Comparison of ENCODE assay signal across 26 cellular contexts in the genomic region with DNA sequence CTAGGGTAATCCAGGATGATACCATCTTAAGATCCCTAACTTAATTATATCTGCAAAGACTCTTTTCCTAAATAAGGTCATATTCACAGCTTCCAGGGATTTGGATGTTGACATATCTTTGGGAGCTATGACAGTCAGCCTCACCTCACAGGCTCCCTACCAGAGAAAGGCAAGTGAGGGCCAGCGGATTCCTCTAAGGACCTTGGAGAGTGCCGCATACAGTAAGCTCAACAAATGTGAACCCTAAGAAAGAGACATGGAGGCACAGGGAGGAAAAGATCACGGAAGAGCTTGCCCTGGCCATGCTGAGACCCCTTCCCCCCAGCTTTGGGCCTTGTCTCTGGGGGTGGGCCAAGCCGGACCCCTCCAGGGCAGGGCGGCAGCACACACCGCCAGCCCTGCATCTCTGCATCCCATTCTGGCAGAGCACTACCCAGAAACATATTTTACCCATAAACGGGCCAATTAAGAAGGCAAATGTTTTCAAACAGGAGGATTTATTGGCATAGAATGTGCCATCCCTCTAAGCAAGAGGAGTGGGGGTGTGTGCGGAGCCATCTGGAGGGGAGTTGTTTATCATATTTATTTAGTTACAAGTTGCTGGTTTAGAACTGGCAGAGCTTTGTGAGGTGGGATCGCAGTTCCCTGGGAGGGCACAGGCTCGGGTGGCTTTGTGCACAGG. TPM values are rescaled to one million over a fixed set of nuclear protein-coding genes. Genes with fewer than 3 reads are reported as not detected.
DNase-seq lines count a peak whose midpoint lies in the region; ATAC-seq and TF ChIP-seq lines count a peak whose summit lies in the region.
"Had no signal": no experiment of that assay in that cellular context is flagged by ENCODE, and none has a peak within 500 bp of the region (broad histone marks: within the 10 kb centered on the region; RNA-seq: fewer than 3 reads in every experiment).

No MANE protein-coding gene starts in this region.

- no peaks in the 10 kb centered on the region for H3K9me2 ChIP-seq in GM23338 (ENCODE audit: insufficient read depth)

- no peak overlapping the region for H2AK5ac ChIP-seq in mesendoderm (ENCODE audit: low read length)

- H2BK15ac ChIP-seq in mesendoderm (replicated peaks; ENCODE audit: low read depth) = no peak overlapping the region

- H3K4me1 ChIP-seq in GM23338 (ENCODE audit: insufficient read depth) = no peaks in the 10 kb centered on the region; the same call in 1 of the 2 replicates
- H3K4me1 ChIP-seq in mesendoderm (ENCODE audit: control insufficient read depth, low read depth, low read length) = no peaks in the 10 kb centered on the region
- H3K4me1 ChIP-seq: Caco-2, suprapubic skin had no signal

- no peak overlapping the region for H3K56ac ChIP-seq in mesendoderm (ENCODE audit: low read length)

- TF ChIP-seq CTCF in GM23338 (conservative IDR thresholded peaks at IDR 0.05; ENCODE audit: low read depth in 2 of 2) = no peak

- H3K79me2 ChIP-seq in GM23338 (replicated peaks; ENCODE audit: insufficient read depth) = no peaks in the 10 kb centered on the region
- H3K79me2 ChIP-seq in mesendoderm (ENCODE audit: control insufficient read depth, insufficient read depth, low read length) = no peaks in the 10 kb centered on the region
- H3K79me2 ChIP-seq: hepatocyte had no signal

- no peak overlapping the region for H4K8ac ChIP-seq in mesendoderm (ENCODE audit: low read depth, low read length)

- H3K18ac ChIP-seq in mesendoderm (ENCODE audit: low read length) = no peak overlapping the region

- DNase-seq in GM23338 (ENCODE audit: low spot score) = peak; percentile 44
- DNase-seq in NCI-H69 (lab: John Stamatoyannopoulos, UW) = peak; percentile 23
- peak; percentile 17 for DNase-seq in amniotic epithelial cell (ENCODE audit: low read depth)
- DNase-seq in mesendoderm = peak; percentile 35
- no peak for DNase-seq in foreskin melanocyte
- no peak for DNase-seq in SIG-M5 (lab: John Stamatoyannopoulos, UW)
- DNase-seq in activated CD8-positive, alpha-beta memory T cell treated with anti-CD3 and anti-CD28 coated beads for 24 hours = no peak
- DNase-seq: activated CD4-positive, alpha-beta T cell treated with anti-CD3 and anti-CD28 coated beads for 36 hours; activated CD8-positive, alpha-beta T cell treated with anti-CD3 and anti-CD28 coated beads for 36 hours; activated naive CD4-positive, alpha-beta T cell treated with anti-CD3 and anti-CD28 coated beads, Interleukin-2, amount 10 ng/mL, durations not matched to agents 7 days and 5 days; C1 segment of cervical spinal cord; Caco-2; DMS79 treated with DMSO at 0.1 percent for 48 hours; gastrocnemius medialis; NCI-H524; nephron progenitor cell; pancreas; PC-3; retina; stimulated activated naive CD4-positive, alpha-beta T cell; T-helper 2 cell had no signal

- no peak overlapping the region for H4K5ac ChIP-seq in mesendoderm (ENCODE audit: low read length)

- ATAC-seq in GM23338 (peak; percentile 18), HG03520 (IDR thresholded peaks at IDR 0.05; ENCODE audit: unreplicated experiment) (no peak)
- ATAC-seq: activated CD4-positive, alpha-beta T cell treated with anti-CD3 and anti-CD28 coated beads for 36 hours; activated CD8-positive, alpha-beta T cell treated with anti-CD3 and anti-CD28 coated beads for 36 hours; gastrocnemius medialis; left lobe of liver; pancreas; PC-3 had no signal

- no peak overlapping the region for H2AFZ ChIP-seq in GM23338
- H2AFZ ChIP-seq: hepatocyte had no signal

- H3K23ac ChIP-seq in mesendoderm (ENCODE audit: low read length) = no peak overlapping the region

- H3K9me3 Mint-ChIP-seq in GM23338 = no peaks in the 10 kb centered on the region
- H3K9me3 Mint-ChIP-seq: activated CD8-positive, alpha-beta T cell treated with anti-CD3 and anti-CD28 coated beads for 36 hours; activated naive CD4-positive, alpha-beta T cell treated with anti-CD3 and anti-CD28 coated beads, Interleukin-2, amount 10 ng/mL, durations not matched to agents 7 days and 5 days; nephron progenitor cell had no signal

- no peaks in the 10 kb centered on the region for H3K27me3 ChIP-seq in GM23338 (ENCODE audit: insufficient read depth)
- H3K27me3 ChIP-seq in mesendoderm (ENCODE audit: insufficient read depth, low read length, poor library complexity) = no peaks in the 10 kb centered on the region
- H3K27me3 ChIP-seq: gastrocnemius medialis, hepatocyte, pancreas, suprapubic skin had no signal

- H4K20me1 ChIP-seq in GM23338 (replicated peaks; ENCODE audit: insufficient read depth) = no peaks in the 10 kb centered on the region

- peaks cover 15% of the 10 kb centered on the region for H3K4me1 Mint-ChIP-seq in GM23338
- H3K4me1 Mint-ChIP-seq: activated CD4-positive, alpha-beta T cell treated with anti-CD3 and anti-CD28 coated beads for 36 hours had no signal

- H3K27me3 Mint-ChIP-seq in GM23338 (ENCODE audit: insufficient read depth, low read depth, poor library complexity) = peaks cover 6% of the 10 kb centered on the region
- H3K27me3 Mint-ChIP-seq: activated CD4-positive, alpha-beta T cell treated with anti-CD3 and anti-CD28 coated beads for 36 hours; activated CD8-positive, alpha-beta T cell treated with anti-CD3 and anti-CD28 coated beads for 36 hours had no signal

- H3K27ac ChIP-seq in GM23338 (ENCODE audit: low read depth) (no peak overlapping the region), mesendoderm (ENCODE audit: low read depth, low read length) (no peak overlapping the region)
- H3K27ac ChIP-seq: gastrocnemius medialis, hepatocyte, pancreas, skin epidermis, suprapubic skin had no signal

- no peak overlapping the region for H3K4me3 Mint-ChIP-seq in GM23338
- H3K4me3 Mint-ChIP-seq: activated CD4-positive, alpha-beta T cell treated with anti-CD3 and anti-CD28 coated beads for 36 hours; activated CD8-positive, alpha-beta T cell treated with anti-CD3 and anti-CD28 coated beads for 36 hours; activated naive CD4-positive, alpha-beta T cell treated with anti-CD3 and anti-CD28 coated beads, Interleukin-2, amount 10 ng/mL, durations not matched to agents 7 days and 5 days; nephron progenitor cell had no signal

- H2BK120ac ChIP-seq in mesendoderm (ENCODE audit: low read depth, low read length) = no peak overlapping the region

- H3K4me2 ChIP-seq in GM23338 (no peak overlapping the region), mesendoderm (ENCODE audit: low read length) (no peak overlapping the region)
- H3K4me2 ChIP-seq: hepatocyte had no signal

- no CpG with 5 or more reads among the region's 10 CpGs for WGBS in mesendoderm (ENCODE audit: extremely low coverage, insufficient coverage, low lambda C conversion rate)

- H3K4ac ChIP-seq in mesendoderm (ENCODE audit: low read depth, low read length) = no peak overlapping the region

- no peaks in the 10 kb centered on the region for H3K36me3 Mint-ChIP-seq in GM23338 (ENCODE audit: low read depth)
- H3K36me3 Mint-ChIP-seq: activated naive CD4-positive, alpha-beta T cell treated with anti-CD3 and anti-CD28 coated beads, Interleukin-2, amount 10 ng/mL, durations not matched to agents 7 days and 5 days had no signal

- no peaks in the 10 kb centered on the region for H3F3A ChIP-seq in GM23338 (replicated peaks; ENCODE audit: low read depth)

- no peaks in the 10 kb centered on the region for H3K36me3 ChIP-seq in GM23338 (ENCODE audit: insufficient read depth)
- no peaks in the 10 kb centered on the region for H3K36me3 ChIP-seq in mesendoderm (ENCODE audit: control insufficient read depth, insufficient read depth, low read length)
- H3K36me3 ChIP-seq: gastrocnemius medialis, pancreas, suprapubic skin had no signal

- H2BK5ac ChIP-seq in mesendoderm (ENCODE audit: low read length) = no peak overlapping the region

- no peak overlapping the region for H3K4me3 ChIP-seq in GM23338
- no peak overlapping the region for H3K4me3 ChIP-seq in mesendoderm (ENCODE audit: low read length)
- H3K4me3 ChIP-seq: gastrocnemius medialis, hepatocyte, pancreas, skin epidermis, suprapubic skin had no signal

- no peak overlapping the region for H3K27ac Mint-ChIP-seq in GM23338
- H3K27ac Mint-ChIP-seq: activated CD4-positive, alpha-beta T cell treated with anti-CD3 and anti-CD28 coated beads for 36 hours; activated CD8-positive, alpha-beta T cell treated with anti-CD3 and anti-CD28 coated beads for 36 hours; activated naive CD4-positive, alpha-beta T cell treated with anti-CD3 and anti-CD28 coated beads, Interleukin-2, amount 10 ng/mL, durations not matched to agents 7 days and 5 days; nephron progenitor cell had no signal

- H3K79me1 ChIP-seq in mesendoderm (ENCODE audit: low read length) = no peaks in the 10 kb centered on the region

- H3K9ac ChIP-seq in mesendoderm (ENCODE audit: low read length) = no peak overlapping the region

TF ChIP-seq in GM23338, 12 proteins besides CTCF, POLR2A, EP300 and RAD21 (continues in another document):
- TF ChIP-seq CREB1 (CRISPR knock-in tag; IDR thresholded peaks at IDR 0.05; ENCODE audit: low read depth) (no peak), NANOG (IDR thresholded peaks at IDR 0.05; ENCODE audit: borderline replicate concordance) (no peak)
- TF ChIP-seq, protein P1, sequence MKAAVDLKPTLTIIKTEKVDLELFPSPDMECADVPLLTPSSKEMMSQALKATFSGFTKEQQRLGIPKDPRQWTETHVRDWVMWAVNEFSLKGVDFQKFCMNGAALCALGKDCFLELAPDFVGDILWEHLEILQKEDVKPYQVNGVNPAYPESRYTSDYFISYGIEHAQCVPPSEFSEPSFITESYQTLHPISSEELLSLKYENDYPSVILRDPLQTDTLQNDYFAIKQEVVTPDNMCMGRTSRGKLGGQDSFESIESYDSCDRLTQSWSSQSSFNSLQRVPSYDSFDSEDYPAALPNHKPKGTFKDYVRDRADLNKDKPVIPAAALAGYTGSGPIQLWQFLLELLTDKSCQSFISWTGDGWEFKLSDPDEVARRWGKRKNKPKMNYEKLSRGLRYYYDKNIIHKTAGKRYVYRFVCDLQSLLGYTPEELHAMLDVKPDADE (IDR thresholded peaks at IDR 0.05) = no peak

RNA-seq across cellular contexts. Expression of a gene that starts 55.4 kb away (rescaled TPM):
- total RNA-seq in GM23338 (2014; rRNA removed; shearing (Covaris generic)) = 42.6 and 49.3 TPM in 2 replicates
- polyA plus RNA-seq in GM23338 (2016; fragmentation: Nextera tagmentation; extraction: Ambion mirVana) = 14.5 and 15.7 TPM in 2 replicates
- polyA plus RNA-seq in mesendoderm (2013, experiment 1 of 2) = 58.2 TPM
- polyA plus RNA-seq in mesendoderm (2013, experiment 2 of 2) = 60.2 TPM

Comparison
In these comparisons a context has a peak if more than half of its experiments do, and no peak if none do; other contexts are left out.
1. DNase-seq: peak in GM23338 (single experiment), NCI-H69 (single experiment), amniotic epithelial cell (single experiment) and mesendoderm (single experiment); none in foreskin melanocyte (single experiment), SIG-M5 (single experiment) and activated CD8-positive, alpha-beta memory T cell treated with anti-CD3 and anti-CD28 coated beads for 24 hours (single experiment).